Comparison of ENCODE assay signal across 16 cellular contexts in the genomic region with DNA sequence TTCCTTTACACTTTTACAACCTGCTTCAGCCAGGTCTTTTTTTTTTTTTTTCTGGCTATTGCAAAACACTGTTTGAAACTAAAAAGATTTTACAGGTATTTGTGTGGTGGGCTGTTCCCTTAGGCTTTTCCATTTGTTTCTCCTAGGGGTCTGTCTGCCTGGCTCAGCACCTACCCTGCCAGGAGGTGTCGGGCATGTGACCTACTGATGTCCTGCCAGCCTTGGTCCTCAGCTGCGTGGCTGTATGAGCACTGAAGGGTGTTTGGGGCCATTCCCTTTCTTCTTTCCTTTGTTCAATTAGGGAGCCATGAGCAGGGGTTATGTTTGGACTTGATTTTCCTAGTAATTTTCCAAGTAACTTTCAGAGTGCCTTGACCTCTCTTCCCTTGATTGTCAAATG.
DNase-seq lines count a peak whose midpoint lies in the region; ATAC-seq and TF ChIP-seq lines count a peak whose summit lies in the region.
"Had no signal": no experiment of that assay in that cellular context is flagged by ENCODE, and none has a peak within 500 bp of the region (broad histone marks: within the 10 kb centered on the region; RNA-seq: fewer than 3 reads in every experiment).

No MANE protein-coding gene starts in this region.

- DNase-seq in WTC11 (ENCODE audit: low spot score) (no peak), hepatocyte (ENCODE audit: low spot score) (no peak), neuronal stem cell (ENCODE audit: low spot score) (no peak), BE2C (no peak), GM23338 (ENCODE audit: low spot score) (no peak)
- DNase-seq: Caco-2; CD4-positive, CD25-positive, alpha-beta regulatory T cell; CD8-positive, alpha-beta T cell; DMS153; DND-41; GOT3; H7; HCEC 1CT had no signal

- H2BK5ac ChIP-seq in neuronal stem cell (ENCODE audit: low read length) = no peak overlapping the region

- no peak overlapping the region for H2BK120ac ChIP-seq in neuronal stem cell (ENCODE audit: low read depth, low read length)

- H4K8ac ChIP-seq in neuronal stem cell (ENCODE audit: low read depth, low read length) = no peak overlapping the region

- H3K18ac ChIP-seq in neuronal stem cell (ENCODE audit: low read length) = no peak overlapping the region

- H3K9me2 ChIP-seq in hepatocyte (replicated peaks; ENCODE audit: insufficient read depth) = no peaks in the 10 kb centered on the region
- H3K9me2 ChIP-seq in GM23338 (ENCODE audit: insufficient read depth) = peaks cover 5% of the 10 kb centered on the region; the same call in 1 of the 2 replicates

- H3K27me3 ChIP-seq in hepatocyte = peaks cover 5% of the 10 kb centered on the region
- no peaks in the 10 kb centered on the region for H3K27me3 ChIP-seq in neuronal stem cell (ENCODE audit: control insufficient read depth in 3 of 3, insufficient read depth in 3 of 3, low read depth in 1 of 3, low read length in 3 of 3)
- no peaks in the 10 kb centered on the region for H3K27me3 ChIP-seq in BE2C
- H3K27me3 ChIP-seq in GM23338 (ENCODE audit: insufficient read depth) = no peaks in the 10 kb centered on the region
- H3K27me3 ChIP-seq: BLaER1 had no signal

- H3K4me1 Mint-ChIP-seq in WTC11 (peaks cover 22% of the 10 kb centered on the region), GM23338 (peaks cover 9% of the 10 kb centered on the region; the same call in 1 of the 3 replicates)
- H3K4me1 Mint-ChIP-seq: CD4-positive, CD25-positive, alpha-beta regulatory T cell had no signal

- no peak overlapping the region for H4K91ac ChIP-seq in neuronal stem cell (ENCODE audit: low read depth, low read length, poor library complexity)

- ATAC-seq in WTC11 = no peak
- no peak for ATAC-seq in GM23338
- ATAC-seq in GM19463 (IDR thresholded peaks at IDR 0.05; ENCODE audit: unreplicated experiment) = no peak
- ATAC-seq: CD8-positive, alpha-beta T cell had no signal

- H3K9me3 Mint-ChIP-seq in WTC11 (0 out of 2 replicates have a peak, but pooled peaks cover 7% of the 10 kb centered on the region), GM23338 (no peaks in the 10 kb centered on the region)

- no peak overlapping the region for H2AFZ ChIP-seq in hepatocyte
- no peak overlapping the region for H2AFZ ChIP-seq in neuronal stem cell (ENCODE audit: low read length)
- H2AFZ ChIP-seq in GM23338 = no peak overlapping the region; the same call in 1 of the 2 replicates

- POLR2A ChIA-PET in WTC11 (lab: Charles Lee) = no interaction called here

- H4K20me1 ChIP-seq in hepatocyte (ENCODE audit: insufficient read depth, poor library complexity, severe bottlenecking) (no peaks in the 10 kb centered on the region), GM23338 (replicated peaks; ENCODE audit: insufficient read depth) (no peaks in the 10 kb centered on the region)
- H4K20me1 ChIP-seq: BLaER1 had no signal

- no peaks in the 10 kb centered on the region for H3K4me1 ChIP-seq in hepatocyte (ENCODE audit: insufficient read depth)
- peaks cover 2 to 5% of the 10 kb centered on the region in 2 donors for H3K4me1 ChIP-seq in neuronal stem cell (ENCODE audit: control insufficient read depth in 2 of 2, insufficient read depth in 1 of 2, low read depth in 1 of 2, low read length in 2 of 2)
- H3K4me1 ChIP-seq in BE2C = no peaks in the 10 kb centered on the region
- no peaks in the 10 kb centered on the region for H3K4me1 ChIP-seq in GM23338 (ENCODE audit: insufficient read depth)
- H3K4me1 ChIP-seq: BLaER1, Caco-2 had no signal

- TF ChIP-seq CTCF in WTC11 (IDR thresholded peaks at IDR 0.05) (no peak), hepatocyte (IDR thresholded peaks at IDR 0.05; ENCODE audit: poor library complexity) (no peak), BE2C (IDR thresholded peaks at IDR 0.05; ENCODE audit: low read depth, low read length) (no peak), GM23338 (conservative IDR thresholded peaks at IDR 0.05; ENCODE audit: low read depth in 2 of 2) (no peak)

- H3K27me3 Mint-ChIP-seq in WTC11 (ENCODE audit: low read depth) = peaks cover 4% of the 10 kb centered on the region; the same call in 1 of the 2 replicates
- peaks cover 5% of the 10 kb centered on the region for H3K27me3 Mint-ChIP-seq in GM23338 (ENCODE audit: insufficient read depth, low read depth, poor library complexity)
- H3K27me3 Mint-ChIP-seq: CD4-positive, CD25-positive, alpha-beta regulatory T cell had no signal

- no peaks in the 10 kb centered on the region for H3F3A ChIP-seq in GM23338 (replicated peaks; ENCODE audit: low read depth)

- H3K23ac ChIP-seq in neuronal stem cell (ENCODE audit: low read depth, low read length, poor library complexity) = no peak overlapping the region

- H3K9me3 ChIP-seq in hepatocyte (ENCODE audit: low read depth) (no peaks in the 10 kb centered on the region), neuronal stem cell (replicated peaks in 1 of 2; ENCODE audit: control insufficient read depth in 2 of 2, insufficient read depth in 1 of 2, low read depth in 1 of 2, low read length in 2 of 2) (peaks cover 0 to 6% of the 10 kb centered on the region in 2 donors), BE2C (no peaks in the 10 kb centered on the region)
- H3K9me3 ChIP-seq: BLaER1, Caco-2 had no signal

- H2BK12ac ChIP-seq in neuronal stem cell (ENCODE audit: low read length) = no peak overlapping the region

- H3K4me3 ChIP-seq in hepatocyte = no peak overlapping the region
- no peak overlapping the region for H3K4me3 ChIP-seq in neuronal stem cell (ENCODE audit: low read length in 2 of 2)
- H3K4me3 ChIP-seq in BE2C (ENCODE audit: low read depth, low read length) = no peak overlapping the region
- no peak overlapping the region for H3K4me3 ChIP-seq in GM23338
- H3K4me3 ChIP-seq: BLaER1 had no signal

- CTCF ChIA-PET in WTC11 (lab: Charles Lee) = no interaction called here

- H3K79me1 ChIP-seq in neuronal stem cell (ENCODE audit: low read depth, low read length) = no peaks in the 10 kb centered on the region

- no peak overlapping the region for H3K4me2 ChIP-seq in hepatocyte
- H3K4me2 ChIP-seq in neuronal stem cell (ENCODE audit: insufficient read depth, low read length, poor library complexity, severe bottlenecking) = no peak overlapping the region
- no peak overlapping the region for H3K4me2 ChIP-seq in GM23338
- H3K4me2 ChIP-seq: BLaER1 had no signal

- no peak overlapping the region for H3K4ac ChIP-seq in neuronal stem cell (ENCODE audit: low read length)

- H3K36me3 Mint-ChIP-seq in WTC11 (no peaks in the 10 kb centered on the region; the same call in 1 of the 2 replicates), GM23338 (ENCODE audit: low read depth) (0 out of 3 replicates have a peak, but pooled peaks cover 6% of the 10 kb centered on the region)
- H3K36me3 Mint-ChIP-seq: CD4-positive, CD25-positive, alpha-beta regulatory T cell; CD8-positive, alpha-beta T cell had no signal

- H3K14ac ChIP-seq in neuronal stem cell (ENCODE audit: low read length) = no peak overlapping the region

- H3K4me3 Mint-ChIP-seq in WTC11 (no peak overlapping the region), GM23338 (no peak overlapping the region)
- H3K4me3 Mint-ChIP-seq: CD4-positive, CD25-positive, alpha-beta regulatory T cell; CD8-positive, alpha-beta T cell had no signal

- H3K79me2 ChIP-seq in hepatocyte (no peaks in the 10 kb centered on the region), GM23338 (replicated peaks; ENCODE audit: insufficient read depth) (no peaks in the 10 kb centered on the region)

- H3K36me3 ChIP-seq in hepatocyte (replicated peaks; ENCODE audit: insufficient read depth, low read depth) = no peaks in the 10 kb centered on the region
- H3K36me3 ChIP-seq in neuronal stem cell (replicated peaks in 1 of 2; ENCODE audit: control insufficient read depth in 2 of 2, insufficient read depth in 2 of 2, low read length in 2 of 2) = no peaks in the 10 kb centered on the region
- H3K36me3 ChIP-seq in BE2C = no peaks in the 10 kb centered on the region
- H3K36me3 ChIP-seq in GM23338 (ENCODE audit: insufficient read depth) = no peaks in the 10 kb centered on the region; the same call in 1 of the 2 replicates
- H3K36me3 ChIP-seq: BLaER1 had no signal

- H3K27ac ChIP-seq in hepatocyte (peak overlapping the region; percentile 82), neuronal stem cell (replicated peaks; ENCODE audit: low read length) (no peak overlapping the region), GM23338 (ENCODE audit: low read depth) (no peak overlapping the region)
- H3K27ac ChIP-seq: BLaER1, C4-2B had no signal

- H3K9ac ChIP-seq in neuronal stem cell (ENCODE audit: low read depth, low read length, poor library complexity) = no peak overlapping the region
- H3K9ac ChIP-seq: BLaER1 had no signal

- H2BK15ac ChIP-seq in neuronal stem cell (ENCODE audit: low read length) = no peak overlapping the region

- WGBS in hepatocyte (ENCODE audit: low lambda C conversion rate, missing lambda C conversion rate) = 82% methylated on average over 2 of the region's 2 CpGs
- WGBS in neuronal stem cell (ENCODE audit: extremely low coverage in 2 of 2, insufficient read length in 2 of 2, insufficient replicate concordance in 1 of 2), 2 donors = no CpG with 5 or more reads among the region's 2 CpGs

- H2AK5ac ChIP-seq in neuronal stem cell (ENCODE audit: low read depth, low read length) = peak overlapping the region; percentile 57

- no peak overlapping the region for H3K27ac Mint-ChIP-seq in WTC11
- H3K27ac Mint-ChIP-seq in GM23338 = no peak overlapping the region
- H3K27ac Mint-ChIP-seq: CD4-positive, CD25-positive, alpha-beta regulatory T cell; CD8-positive, alpha-beta T cell had no signal

TF ChIP-seq in WTC11, 78 proteins besides CTCF, POLR2A, EP300 and RAD21 (continues in another document):
- TF ChIP-seq TP53 (CRISPR knock-in tag; IDR thresholded peaks at IDR 0.05) (no peak), ZNF416 (CRISPR knock-in tag; IDR thresholded peaks at IDR 0.05) (no peak), GRHL2 (CRISPR knock-in tag; IDR thresholded peaks at IDR 0.05; ENCODE audit: insufficient replicate concordance, severe bottlenecking) (no peak)

TF ChIP-seq in GM23338, 12 proteins besides CTCF, POLR2A, EP300 and RAD21 (continues in another document):
- no peak for TF ChIP-seq EZH2 (IDR thresholded peaks at IDR 0.05; ENCODE audit: low read depth, unreplicated experiment)
- TF ChIP-seq, protein P1, sequence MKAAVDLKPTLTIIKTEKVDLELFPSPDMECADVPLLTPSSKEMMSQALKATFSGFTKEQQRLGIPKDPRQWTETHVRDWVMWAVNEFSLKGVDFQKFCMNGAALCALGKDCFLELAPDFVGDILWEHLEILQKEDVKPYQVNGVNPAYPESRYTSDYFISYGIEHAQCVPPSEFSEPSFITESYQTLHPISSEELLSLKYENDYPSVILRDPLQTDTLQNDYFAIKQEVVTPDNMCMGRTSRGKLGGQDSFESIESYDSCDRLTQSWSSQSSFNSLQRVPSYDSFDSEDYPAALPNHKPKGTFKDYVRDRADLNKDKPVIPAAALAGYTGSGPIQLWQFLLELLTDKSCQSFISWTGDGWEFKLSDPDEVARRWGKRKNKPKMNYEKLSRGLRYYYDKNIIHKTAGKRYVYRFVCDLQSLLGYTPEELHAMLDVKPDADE (IDR thresholded peaks at IDR 0.05) = no peak
